1 cellular context compared by ENCODE assay signal in the genomic region with DNA sequence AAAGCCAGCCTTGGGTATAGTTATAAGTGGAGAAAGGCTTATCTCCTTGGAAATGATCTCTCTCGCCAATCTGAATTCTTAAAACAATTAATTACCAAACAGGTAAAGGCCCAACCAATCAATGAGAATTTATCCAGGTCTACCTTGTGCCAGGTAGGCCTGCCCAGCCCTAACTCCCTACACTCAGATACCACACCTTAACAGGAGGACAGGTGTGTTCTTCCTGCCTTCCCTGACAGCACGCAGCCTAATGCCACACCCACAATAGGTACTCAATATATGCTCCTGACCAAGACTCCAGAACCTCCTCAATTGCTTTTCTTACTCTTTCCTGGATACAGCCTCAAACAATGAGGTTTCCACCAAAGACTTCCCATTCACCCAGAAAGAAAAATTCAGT.
TF ChIP-seq lines count a peak whose summit lies in the region.

No MANE protein-coding gene starts in this region.

TF ChIP-seq in HepG2, 621 proteins besides CTCF, POLR2A, EP300 and RAD21:
- TF ChIP-seq TEAD3 (CRISPR knock-in tag; optimal IDR thresholded peaks at IDR 0.05; ENCODE audit: borderline replicate concordance), result no peak
- TF ChIP-seq MED1 (CRISPR knock-in tag; IDR thresholded peaks at IDR 0.05), result no peak
- no peak for TF ChIP-seq CREB1 (IDR thresholded peaks at IDR 0.05)
- TF ChIP-seq CREB1 (CRISPR knock-in tag; IDR thresholded peaks at IDR 0.05), result no peak
- TF ChIP-seq GMEB1 (CRISPR knock-in tag; IDR thresholded peaks at IDR 0.05; ENCODE audit: borderline replicate concordance), result no peak
- TF ChIP-seq ZNF589 (CRISPR knock-in tag; conservative IDR thresholded peaks at IDR 0.05), result no peak
- TF ChIP-seq ZNF562 (CRISPR knock-in tag; IDR thresholded peaks at IDR 0.05; ENCODE audit: borderline replicate concordance), result no peak
- no peak for TF ChIP-seq ZNF44 (CRISPR knock-in tag; IDR thresholded peaks at IDR 0.05)
- no peak for TF ChIP-seq ZNF180 (CRISPR knock-in tag; IDR thresholded peaks at IDR 0.05; ENCODE audit: borderline replicate concordance, low read depth)
- TF ChIP-seq NONO (IDR thresholded peaks at IDR 0.05), result no peak
- no peak for TF ChIP-seq NONO (CRISPR knock-in tag; conservative IDR thresholded peaks at IDR 0.05)
- TF ChIP-seq FUBP1 (CRISPR knock-in tag; IDR thresholded peaks at IDR 0.05; ENCODE audit: borderline replicate concordance), result no peak
- TF ChIP-seq ZNF761 (CRISPR knock-in tag; conservative IDR thresholded peaks at IDR 0.05), result no peak
- no peak for TF ChIP-seq ZNF3 (CRISPR knock-in tag; IDR thresholded peaks at IDR 0.05)
- TF ChIP-seq HNRNPUL1 (IDR thresholded peaks at IDR 0.05; ENCODE audit: low read depth, low read length), result no peak
- TF ChIP-seq NBN (conservative IDR thresholded peaks at IDR 0.05), result no peak
- TF ChIP-seq ZNF672 (CRISPR knock-in tag; IDR thresholded peaks at IDR 0.05), result no peak
